1 cellular context compared by ENCODE assay signal in genomic region chr4:146029939-146030710, GRCh38.
TF ChIP-seq lines count a peak whose summit lies in the region.

No MANE protein-coding gene starts in this region.

TF ChIP-seq in GM12878, 131 proteins besides CTCF, POLR2A, EP300 and RAD21 (continued from another document):
- TF ChIP-seq NKRF (conservative IDR thresholded peaks at IDR 0.05), result no peak
- peak; percentile 41; the same call in 1 of the 2 replicates for TF ChIP-seq DPF2 (IDR thresholded peaks at IDR 0.05)
- TF ChIP-seq BCL3 (IDR thresholded peaks at IDR 0.05; ENCODE audit: borderline replicate concordance, insufficient read depth, low read depth, low read length, poor library complexity, severe bottlenecking), result peak; percentile 71
- TF ChIP-seq ESRRA (IDR thresholded peaks at IDR 0.05; ENCODE audit: low read length), result no peak
- no peak for TF ChIP-seq HSF1 (IDR thresholded peaks at IDR 0.05; ENCODE audit: low read depth, low read length)
- TF ChIP-seq TBL1XR1 (IDR thresholded peaks at IDR 0.05; ENCODE audit: low read depth, low read length), result no peak
- no peak for TF ChIP-seq ATF3 (IDR thresholded peaks at IDR 0.05; ENCODE audit: borderline replicate concordance, extremely low read depth, low read depth, low read length)
- no peak for TF ChIP-seq CREB1 (IDR thresholded peaks at IDR 0.05; ENCODE audit: low read depth)
- no peak for TF ChIP-seq POU2F2 (IDR thresholded peaks at IDR 0.05; ENCODE audit: borderline replicate concordance, low read depth, low read length)
- TF ChIP-seq SMAD5 (IDR thresholded peaks at IDR 0.05; ENCODE audit: low read depth), result no peak
- TF ChIP-seq USF1 (IDR thresholded peaks at IDR 0.05; ENCODE audit: borderline replicate concordance, extremely low read length, insufficient read depth, low read depth, low read length), result no peak
- no peak for TF ChIP-seq ZZZ3 (IDR thresholded peaks at IDR 0.05; ENCODE audit: control insufficient read depth, insufficient read length, low read depth)
- no peak for TF ChIP-seq FOS (IDR thresholded peaks at IDR 0.05; ENCODE audit: borderline replicate concordance, extremely low read depth, insufficient read length)
- no peak for TF ChIP-seq PAX5 (IDR thresholded peaks at IDR 0.05; ENCODE audit: borderline replicate concordance, low read depth, low read length)
- peak in 1 of 2 experiments; percentile 80; a peak in 1 of 4 replicates for TF ChIP-seq ETV6 (conservative IDR thresholded peaks at IDR 0.05 in 1 of 2, IDR thresholded peaks at IDR 0.05 in 1 of 2; ENCODE audit: borderline replicate concordance in 1 of 2, low read depth in 1 of 2)
- no peak for TF ChIP-seq RFX5 (IDR thresholded peaks at IDR 0.05; ENCODE audit: low read depth, low read length)
- TF ChIP-seq ZBTB33 (IDR thresholded peaks at IDR 0.05), result no peak
- no peak for TF ChIP-seq MXI1 (IDR thresholded peaks at IDR 0.05; ENCODE audit: low read depth, low read length)
- no peak for TF ChIP-seq SMC3 (IDR thresholded peaks at IDR 0.05; ENCODE audit: borderline replicate concordance, low read length)
- peak; percentile 29; the same call in 1 of the 2 replicates for TF ChIP-seq JUNB (IDR thresholded peaks at IDR 0.05)
- TF ChIP-seq PAX8 (IDR thresholded peaks at IDR 0.05), result no peak
- TF ChIP-seq FOXM1 (IDR thresholded peaks at IDR 0.05; ENCODE audit: low read depth, low read length), result peak; percentile 66; the same call in 1 of the 2 replicates
- TF ChIP-seq TCF3 (IDR thresholded peaks at IDR 0.05; ENCODE audit: borderline replicate concordance, insufficient read depth, low read depth, low read length), result no peak
- TF ChIP-seq RELA (IDR thresholded peaks at IDR 0.05; ENCODE audit: borderline replicate concordance, partially characterized antibody), result peak; percentile 65
- TF ChIP-seq GATAD2B (conservative IDR thresholded peaks at IDR 0.05; ENCODE audit: low read depth), result 0 out of 2 replicates have a peak, but pooled peaks have one; percentile 44
- TF ChIP-seq YY1 (IDR thresholded peaks at IDR 0.05; ENCODE audit: low read depth, low read length), result 0 out of 2 replicates have a peak, but pooled peaks have one; percentile 30
